14 cellular contexts compared by ENCODE assay signal in the genomic region with DNA sequence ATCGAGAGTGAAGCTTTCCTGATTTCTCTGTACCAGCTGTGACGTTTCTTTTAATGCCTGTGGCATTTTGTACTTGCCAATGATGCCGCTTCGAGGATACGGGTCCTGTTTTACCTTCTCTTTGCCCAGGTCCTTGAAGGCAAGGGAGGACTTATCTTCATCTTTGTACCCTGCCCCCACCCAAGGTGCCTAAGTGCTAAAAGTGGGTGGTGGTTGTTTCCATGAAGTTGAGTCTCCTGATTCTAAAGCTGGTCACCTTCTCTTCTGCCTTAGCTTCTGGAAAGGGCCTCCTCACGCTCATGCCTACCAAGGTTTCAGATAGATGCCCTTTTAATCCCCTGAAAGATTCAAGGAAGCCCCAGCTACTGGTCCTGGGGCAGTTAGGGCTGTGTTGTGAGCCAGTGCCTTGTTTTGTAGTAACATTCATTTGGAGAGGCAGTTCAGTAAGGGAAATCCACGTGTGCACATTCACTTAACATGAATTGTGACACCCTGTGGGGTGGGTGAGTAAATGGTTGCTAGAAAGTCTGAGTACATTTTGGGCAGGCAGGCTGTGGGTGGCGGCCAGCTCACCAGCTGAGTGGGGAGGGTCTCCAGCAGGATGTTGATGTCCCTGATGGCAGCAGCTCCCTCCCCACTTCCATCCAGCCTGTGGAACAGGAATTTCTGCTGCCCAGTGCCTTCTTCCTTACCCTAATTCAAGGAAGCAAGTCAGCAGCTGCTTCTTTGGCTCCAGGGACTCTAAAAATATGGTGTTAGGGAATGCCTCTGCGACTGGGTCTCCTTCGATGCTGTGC. TPM values are rescaled to one million over a fixed set of nuclear protein-coding genes. Genes with fewer than 3 reads are reported as not detected.
DNase-seq lines count a peak whose midpoint lies in the region; ATAC-seq, FAIRE-seq and TF ChIP-seq lines count a peak whose summit lies in the region.
"Had no signal": no experiment of that assay in that cellular context is flagged by ENCODE, and none has a peak within 500 bp of the region (broad histone marks: within the 10 kb centered on the region; RNA-seq: fewer than 3 reads in every experiment).

No MANE protein-coding gene starts in this region.

- DNase-seq in AG04449 (ENCODE audit: low read depth, low spot score) = no peak
- no peak for DNase-seq in T-cell
- no peak for DNase-seq in kidney glomerular epithelial cell (lab: John Stamatoyannopoulos, UW)
- no peak for DNase-seq in H54 (ENCODE audit: insufficient read length, low spot score)
- no peak for DNase-seq in ureter (ENCODE audit: low spot score)
- DNase-seq: amygdala, foreskin fibroblast, midbrain, NCI-H524 treated with DMSO at 0.1 percent for 48 hours, testis had no signal

- ATAC-seq in T-cell (replicated peaks in 1 of 4) (no peak), HG02870 (IDR thresholded peaks at IDR 0.05; ENCODE audit: unreplicated experiment) (no peak)

- H3K9ac ChIP-seq in duodenal mucosa (ENCODE audit: low read depth in 1 of 2, low read length in 2 of 2) (no peak overlapping the region), rectal smooth muscle tissue (ENCODE audit: low read length) (no peak overlapping the region)

- H3K4me1 Mint-ChIP-seq in T-cell = peaks cover 72 to 86% (median 86%) of the 10 kb centered on the region in 3 donors

- peak overlapping the region; percentile 79 to 98 (median 92) for H3K4me3 Mint-ChIP-seq in T-cell

- H3K4me3 ChIP-seq in AG04449 (ENCODE audit: low read depth, low read length) = peak overlapping the region; percentile 8; the same call in 1 of the 2 replicates
- no peak overlapping the region for H3K4me3 ChIP-seq in duodenal mucosa (ENCODE audit: low read depth in 1 of 2, low read length in 2 of 2)
- H3K4me3 ChIP-seq in rectal smooth muscle tissue (ENCODE audit: low read length) = no peak overlapping the region
- H3K4me3 ChIP-seq: testis had no signal

- peaks cover 59% of the 10 kb centered on the region for H3K36me3 Mint-ChIP-seq in T-cell

- CTCF ChIA-PET in AG04449 (lab: Yijun Ruan, JAX) = interaction anchor here (0.7 to 6.4 kb wide), 11 partner anchors 8 to 476 kb away, joined by 3 to 35 read pairs (median 4); no protein-coding TSS in a partner anchor
- CTCF ChIA-PET in T-cell (lab: Charles Lee) = interaction anchor here (0.6 to 5.5 kb wide), 7 partner anchors 11 to 163 kb away, joined by 3 to 42 read pairs (median 4); no protein-coding TSS in a partner anchor

- POLR2A ChIA-PET in AG04449 (lab: Yijun Ruan, JAX) = interaction anchor here (0.8 to 1.4 kb wide), 3 partner anchors 58 to 184 kb away, joined by 4 to 8 read pairs (median 4); no protein-coding TSS in a partner anchor
- POLR2A ChIA-PET in T-cell (lab: Charles Lee) = interaction anchor here (0.6 to 1.5 kb wide), 9 partner anchors 8 to 91 kb away, joined by 3 to 5 read pairs (median 4); partner anchors contain the start of gene YPEL5 (in 1 of the 2)

- TF ChIP-seq POLR2A in H54 (IDR thresholded peaks at IDR 0.05; ENCODE audit: low read depth, low read length) = no peak

- H3K27me3 ChIP-seq in duodenal mucosa (ENCODE audit: control insufficient read depth in 1 of 2, insufficient read depth in 2 of 2, low read length in 2 of 2) = peaks cover 5 to 20% of the 10 kb centered on the region in 2 donors
- H3K27me3 ChIP-seq in rectal smooth muscle tissue (ENCODE audit: control insufficient read depth, insufficient read depth, low read length) = no peaks in the 10 kb centered on the region
- H3K27me3 ChIP-seq: testis had no signal

- peak overlapping the region; percentile 2 for H3K27ac ChIP-seq in duodenal mucosa (ENCODE audit: low read depth, low read length)
- H3K27ac ChIP-seq in rectal smooth muscle tissue (ENCODE audit: low read depth, low read length) = peak overlapping the region; percentile 11

- peak overlapping the region; percentile 82 to 96 for H3K27ac Mint-ChIP-seq in T-cell

- no peaks in the 10 kb centered on the region for H3K9me3 ChIP-seq in duodenal mucosa (ENCODE audit: control insufficient read depth in 1 of 2, low read length in 2 of 2)
- H3K9me3 ChIP-seq: testis had no signal

- H3K36me3 ChIP-seq in duodenal mucosa (ENCODE audit: control insufficient read depth in 1 of 2, insufficient read depth in 2 of 2, low read length in 2 of 2) (no peaks in the 10 kb centered on the region), rectal smooth muscle tissue (ENCODE audit: control insufficient read depth, insufficient read depth, low read length) (no peaks in the 10 kb centered on the region)

- no peak for TF ChIP-seq CTCF in AG04449 (IDR thresholded peaks at IDR 0.05; ENCODE audit: insufficient read depth, low read length, missing control alignments)

- H3K27me3 Mint-ChIP-seq in T-cell = no peaks in the 10 kb centered on the region

- H3K9me3 Mint-ChIP-seq in T-cell = no peaks in the 10 kb centered on the region

- FAIRE-seq in H54 (lab: Jason Lieb, UNC) = no peak
- FAIRE-seq: D721Med had no signal

- H3K4me1 ChIP-seq in duodenal mucosa (ENCODE audit: control insufficient read depth in 1 of 2, insufficient read depth in 2 of 2, low read length in 2 of 2) = peaks cover 12 to 53% of the 10 kb centered on the region in 2 donors
- peaks cover 13% of the 10 kb centered on the region for H3K4me1 ChIP-seq in rectal smooth muscle tissue (ENCODE audit: control insufficient read depth, insufficient read depth, low read length)

RNA-seq across cellular contexts. Expression of gene LBH, which starts 6.2 kb away (rescaled TPM):
- total RNA-seq in T-cell = 100 to 1,000 TPM; 209 to 386 (median 323) TPM
- 32.3 TPM for total RNA-seq in ureter
